In the genomic region with DNA sequence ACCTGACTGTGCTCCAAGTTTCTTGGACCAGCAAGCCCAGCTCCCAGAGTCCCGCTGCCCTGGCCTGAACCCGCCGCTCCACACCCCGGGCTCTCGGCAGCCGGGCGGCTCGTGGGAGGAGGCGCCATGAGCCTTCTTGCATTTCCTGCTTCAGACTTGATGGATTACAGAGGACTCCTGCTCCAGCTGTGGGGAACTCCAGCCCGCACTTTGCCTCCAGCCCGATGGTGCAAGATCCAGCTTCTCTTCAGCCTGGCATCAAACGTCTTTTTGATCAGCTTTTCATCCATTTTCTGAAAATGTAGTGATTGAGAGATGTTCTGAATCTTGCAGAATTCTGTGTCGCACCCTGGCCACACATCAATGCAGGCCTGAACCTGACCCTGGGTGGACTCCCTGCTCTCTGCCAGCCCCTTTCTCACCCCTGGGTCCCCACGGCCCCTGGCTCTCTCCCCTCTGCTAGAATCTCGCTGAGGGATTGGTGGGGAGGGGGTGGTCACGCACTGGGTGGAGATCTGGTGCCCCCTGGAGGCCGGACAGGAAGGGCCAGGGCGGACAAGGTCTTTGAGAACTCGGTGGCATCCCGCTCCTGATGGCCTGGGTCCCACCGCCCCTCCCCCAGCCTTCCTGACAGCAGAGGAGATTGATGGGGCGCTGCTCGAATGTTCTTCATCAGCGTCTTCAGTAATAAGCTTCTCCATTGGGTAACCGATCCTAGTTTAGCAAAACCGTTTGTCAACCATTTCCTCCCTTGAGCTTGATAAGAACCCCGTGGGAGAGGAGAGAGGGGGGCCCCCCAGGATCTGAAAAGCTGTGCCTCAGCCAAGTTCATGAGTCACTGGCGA, we compare ENCODE assay signal across 1 cellular context.
A peak's percentile ranks its signal among the peaks of the same experiment; 100 is the strongest.
TF ChIP-seq lines count a peak whose summit lies in the region.

No MANE protein-coding gene starts in this region.

TF ChIP-seq in HepG2, 621 proteins besides CTCF, POLR2A, EP300 and RAD21 (continued from another document and continues in another):
- no peak for TF ChIP-seq ZHX2 (IDR thresholded peaks at IDR 0.05; ENCODE audit: low read depth)
- no peak for TF ChIP-seq ZHX2 (CRISPR knock-in tag; IDR thresholded peaks at IDR 0.05; ENCODE audit: borderline replicate concordance)
- TF ChIP-seq MIER2 (CRISPR knock-in tag; IDR thresholded peaks at IDR 0.05), result no peak
- no peak for TF ChIP-seq RBFOX2 (IDR thresholded peaks at IDR 0.05; ENCODE audit: low read depth, low read length)
- no peak for TF ChIP-seq ZNF234 (CRISPR knock-in tag; conservative IDR thresholded peaks at IDR 0.05)
- TF ChIP-seq, protein P1, sequence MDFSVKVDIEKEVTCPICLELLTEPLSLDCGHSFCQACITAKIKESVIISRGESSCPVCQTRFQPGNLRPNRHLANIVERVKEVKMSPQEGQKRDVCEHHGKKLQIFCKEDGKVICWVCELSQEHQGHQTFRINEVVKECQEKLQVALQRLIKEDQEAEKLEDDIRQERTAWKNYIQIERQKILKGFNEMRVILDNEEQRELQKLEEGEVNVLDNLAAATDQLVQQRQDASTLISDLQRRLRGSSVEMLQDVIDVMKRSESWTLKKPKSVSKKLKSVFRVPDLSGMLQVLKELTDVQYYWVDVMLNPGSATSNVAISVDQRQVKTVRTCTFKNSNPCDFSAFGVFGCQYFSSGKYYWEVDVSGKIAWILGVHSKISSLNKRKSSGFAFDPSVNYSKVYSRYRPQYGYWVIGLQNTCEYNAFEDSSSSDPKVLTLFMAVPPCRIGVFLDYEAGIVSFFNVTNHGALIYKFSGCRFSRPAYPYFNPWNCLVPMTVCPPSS (IDR thresholded peaks at IDR 0.05), result no peak
- no peak for TF ChIP-seq ZNF432 (CRISPR knock-in tag; IDR thresholded peaks at IDR 0.05; ENCODE audit: borderline replicate concordance)
- no peak for TF ChIP-seq ZNF543 (CRISPR knock-in tag; IDR thresholded peaks at IDR 0.05)
- TF ChIP-seq ZBTB38 (CRISPR knock-in tag; IDR thresholded peaks at IDR 0.05), result no peak
- TF ChIP-seq ATF5 (CRISPR knock-in tag; IDR thresholded peaks at IDR 0.05; ENCODE audit: low read depth), result no peak
- TF ChIP-seq NCOA2 (CRISPR knock-in tag; IDR thresholded peaks at IDR 0.05), result no peak
- TF ChIP-seq KAT8 (CRISPR knock-in tag; IDR thresholded peaks at IDR 0.05), result no peak
- no peak for TF ChIP-seq SP2 (CRISPR knock-in tag; IDR thresholded peaks at IDR 0.05)
- TF ChIP-seq ZNF879 (CRISPR knock-in tag; IDR thresholded peaks at IDR 0.05), result no peak
- no peak for TF ChIP-seq PRPF4 (IDR thresholded peaks at IDR 0.05; ENCODE audit: low read depth, low read length, poor library complexity, severe bottlenecking)
- TF ChIP-seq, protein P2, sequence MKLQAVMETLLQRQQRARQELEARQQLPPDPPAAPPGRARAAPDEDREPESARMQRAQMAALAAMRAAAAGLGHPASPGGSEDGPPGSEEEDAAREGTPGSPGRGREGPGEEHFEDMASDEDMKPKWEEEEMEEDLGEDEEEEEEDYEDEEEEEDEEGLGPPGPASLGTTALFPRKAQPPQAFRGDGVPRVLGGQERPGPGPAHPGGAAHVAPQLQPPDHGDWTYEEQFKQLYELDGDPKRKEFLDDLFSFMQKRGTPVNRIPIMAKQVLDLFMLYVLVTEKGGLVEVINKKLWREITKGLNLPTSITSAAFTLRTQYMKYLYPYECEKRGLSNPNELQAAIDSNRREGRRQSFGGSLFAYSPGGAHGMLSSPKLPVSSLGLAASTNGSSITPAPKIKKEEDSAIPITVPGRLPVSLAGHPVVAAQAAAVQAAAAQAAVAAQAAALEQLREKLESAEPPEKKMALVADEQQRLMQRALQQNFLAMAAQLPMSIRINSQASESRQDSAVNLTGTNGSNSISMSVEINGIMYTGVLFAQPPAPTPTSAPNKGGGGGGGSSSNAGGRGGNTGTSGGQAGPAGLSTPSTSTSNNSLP (IDR thresholded peaks at IDR 0.05; ENCODE audit: low read depth, low read length), result peak; percentile 67
- no peak for TF ChIP-seq YY1 (IDR thresholded peaks at IDR 0.05; ENCODE audit: insufficient read depth, insufficient replicate concordance, low read depth, low read length)
- no peak for TF ChIP-seq RFX3 (CRISPR knock-in tag; IDR thresholded peaks at IDR 0.05)
- no peak for TF ChIP-seq NFRKB (IDR thresholded peaks at IDR 0.05)
- TF ChIP-seq HNRNPK (IDR thresholded peaks at IDR 0.05; ENCODE audit: low read depth, low read length, poor library complexity, severe bottlenecking), result no peak
- TF ChIP-seq BRCA1 (CRISPR knock-in tag; IDR thresholded peaks at IDR 0.05), result no peak
- TF ChIP-seq ZNF780A (CRISPR knock-in tag; IDR thresholded peaks at IDR 0.05), result no peak
- no peak for TF ChIP-seq ZNF839 (CRISPR knock-in tag; IDR thresholded peaks at IDR 0.05; ENCODE audit: borderline replicate concordance)
- TF ChIP-seq THAP8 (CRISPR knock-in tag; IDR thresholded peaks at IDR 0.05; ENCODE audit: borderline replicate concordance), result no peak
- TF ChIP-seq ZNF749 (CRISPR knock-in tag; IDR thresholded peaks at IDR 0.05; ENCODE audit: borderline replicate concordance), result no peak
- peak; percentile 50; the same call in 1 of the 2 replicates for TF ChIP-seq CEBPG (CRISPR knock-in tag; IDR thresholded peaks at IDR 0.05)
- TF ChIP-seq SRSF4 (IDR thresholded peaks at IDR 0.05; ENCODE audit: low read depth, low read length, poor library complexity, severe bottlenecking), result no peak
- no peak for TF ChIP-seq SP140L (CRISPR knock-in tag; IDR thresholded peaks at IDR 0.05; ENCODE audit: borderline replicate concordance)
- no peak for TF ChIP-seq CAMTA2 (CRISPR knock-in tag; IDR thresholded peaks at IDR 0.05; ENCODE audit: borderline replicate concordance)
- TF ChIP-seq ZFYVE20 (CRISPR knock-in tag; IDR thresholded peaks at IDR 0.05; ENCODE audit: borderline replicate concordance, low read depth), result no peak
- TF ChIP-seq PHF20 (CRISPR knock-in tag; IDR thresholded peaks at IDR 0.05), result no peak
- no peak for TF ChIP-seq ZNF382 (CRISPR knock-in tag; IDR thresholded peaks at IDR 0.05; ENCODE audit: borderline replicate concordance)
- TF ChIP-seq, protein P3, sequence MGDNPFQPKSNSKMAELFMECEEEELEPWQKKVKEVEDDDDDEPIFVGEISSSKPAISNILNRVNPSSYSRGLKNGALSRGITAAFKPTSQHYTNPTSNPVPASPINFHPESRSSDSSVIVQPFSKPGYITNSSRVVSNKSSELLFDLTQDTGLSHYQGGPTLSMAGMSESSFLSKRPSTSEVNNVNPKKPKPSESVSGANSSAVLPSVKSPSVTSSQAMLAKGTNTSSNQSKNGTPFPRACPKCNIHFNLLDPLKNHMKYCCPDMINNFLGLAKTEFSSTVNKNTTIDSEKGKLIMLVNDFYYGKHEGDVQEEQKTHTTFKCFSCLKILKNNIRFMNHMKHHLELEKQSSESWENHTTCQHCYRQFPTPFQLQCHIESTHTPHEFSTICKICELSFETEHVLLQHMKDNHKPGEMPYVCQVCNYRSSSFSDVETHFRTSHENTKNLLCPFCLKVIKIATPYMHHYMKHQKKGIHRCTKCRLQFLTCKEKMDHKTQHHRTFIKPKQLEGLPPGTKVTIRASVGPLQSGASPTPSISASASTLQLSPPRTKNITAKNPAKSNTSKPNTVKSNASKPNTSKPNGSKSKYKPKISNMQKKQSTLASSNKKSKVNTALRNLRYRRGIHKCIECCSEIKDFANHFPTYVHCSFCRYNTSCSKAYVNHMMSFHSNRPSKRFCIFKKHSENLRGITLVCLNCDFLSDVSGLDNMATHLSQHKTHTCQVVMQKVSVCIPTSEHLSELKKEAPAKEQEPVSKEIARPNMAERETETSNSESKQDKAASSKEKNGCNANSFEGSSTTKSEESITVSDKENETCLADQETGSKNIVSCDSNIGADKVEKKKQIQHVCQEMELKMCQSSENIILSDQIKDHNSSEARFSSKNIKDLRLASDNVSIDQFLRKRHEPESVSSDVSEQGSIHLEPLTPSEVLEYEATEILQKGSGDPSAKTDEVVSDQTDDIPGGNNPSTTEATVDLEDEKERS (CRISPR knock-in tag; IDR thresholded peaks at IDR 0.05), result no peak
- TF ChIP-seq SALL1 (CRISPR knock-in tag; IDR thresholded peaks at IDR 0.05), result peak; percentile 19; the same call in 1 of the 2 replicates
- TF ChIP-seq CSRNP1 (CRISPR knock-in tag; IDR thresholded peaks at IDR 0.05), result no peak
- TF ChIP-seq ZNF652 (CRISPR knock-in tag; IDR thresholded peaks at IDR 0.05; ENCODE audit: borderline replicate concordance, low read depth), result no peak
- no peak for TF ChIP-seq CHCHD3 (CRISPR knock-in tag; IDR thresholded peaks at IDR 0.05)
- TF ChIP-seq MZF1 (CRISPR knock-in tag; IDR thresholded peaks at IDR 0.05; ENCODE audit: borderline replicate concordance), result no peak
- no peak for TF ChIP-seq ZFP36 (IDR thresholded peaks at IDR 0.05; ENCODE audit: borderline replicate concordance, low read depth, low read length, partially characterized antibody)
- no peak for TF ChIP-seq TERF1 (CRISPR knock-in tag; IDR thresholded peaks at IDR 0.05)
- TF ChIP-seq, protein P4, sequence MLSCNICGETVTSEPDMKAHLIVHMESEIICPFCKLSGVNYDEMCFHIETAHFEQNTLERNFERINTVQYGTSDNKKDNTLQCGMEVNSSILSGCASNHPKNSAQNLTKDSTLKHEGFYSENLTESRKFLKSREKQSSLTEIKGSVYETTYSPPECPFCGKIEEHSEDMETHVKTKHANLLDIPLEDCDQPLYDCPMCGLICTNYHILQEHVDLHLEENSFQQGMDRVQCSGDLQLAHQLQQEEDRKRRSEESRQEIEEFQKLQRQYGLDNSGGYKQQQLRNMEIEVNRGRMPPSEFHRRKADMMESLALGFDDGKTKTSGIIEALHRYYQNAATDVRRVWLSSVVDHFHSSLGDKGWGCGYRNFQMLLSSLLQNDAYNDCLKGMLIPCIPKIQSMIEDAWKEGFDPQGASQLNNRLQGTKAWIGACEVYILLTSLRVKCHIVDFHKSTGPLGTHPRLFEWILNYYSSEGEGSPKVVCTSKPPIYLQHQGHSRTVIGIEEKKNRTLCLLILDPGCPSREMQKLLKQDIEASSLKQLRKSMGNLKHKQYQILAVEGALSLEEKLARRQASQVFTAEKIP (CRISPR knock-in tag; IDR thresholded peaks at IDR 0.05; ENCODE audit: borderline replicate concordance), result no peak
